Comparison of ENCODE assay signal across 16 cellular contexts in the genomic region with DNA sequence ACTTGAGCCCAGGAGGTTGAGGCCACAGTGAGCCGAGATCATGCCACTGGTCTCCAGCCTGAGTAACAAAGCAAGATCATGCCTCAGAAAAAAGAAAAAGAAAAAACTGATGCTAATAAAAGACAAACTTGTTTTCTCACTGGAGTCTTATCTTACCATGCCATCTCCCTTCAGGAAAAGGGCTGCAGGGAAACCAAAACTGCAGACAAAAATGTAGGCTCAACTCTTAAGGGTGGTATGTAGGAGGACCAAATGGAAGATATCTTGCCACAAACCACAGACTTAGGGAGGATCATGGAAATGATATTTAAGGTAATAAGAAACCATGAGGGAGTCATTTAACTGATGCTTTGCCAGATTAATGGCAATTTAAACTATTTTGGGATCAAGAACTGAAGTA.
"Had no signal": no experiment of that assay in that cellular context is flagged by ENCODE, and none has a peak within 500 bp of the region (broad histone marks: within the 10 kb centered on the region; RNA-seq: fewer than 3 reads in every experiment).

No MANE protein-coding gene starts in this region.

- H3K27me3 Mint-ChIP-seq: dendritic cell treated with granulocyte-macrophage colony-stimulating factor and Interleukin-4, amounts not matched to agents 40 ng/mL and 50 ng/mL, for 4 days; effector memory CD8-positive, alpha-beta T cell; naive thymus-derived CD4-positive, alpha-beta T cell had no signal

- H3K4me3 Mint-ChIP-seq: dendritic cell treated with granulocyte-macrophage colony-stimulating factor and Interleukin-4, amounts not matched to agents 40 ng/mL and 50 ng/mL, for 4 days; effector memory CD8-positive, alpha-beta T cell; endodermal cell; immature natural killer cell; mesothelial cell of epicardium; naive thymus-derived CD4-positive, alpha-beta T cell had no signal

- DNase-seq: effector CD8-positive, alpha-beta T cell; effector memory CD8-positive, alpha-beta T cell; endodermal cell; foreskin keratinocyte; heart left ventricle; hypothalamus; immature natural killer cell; left cardiac atrium; left lung; left ventricle myocardium superior; lower lobe of right lung; mesenchymal stem cell; mucosa of descending colon; naive thymus-derived CD4-positive, alpha-beta T cell had no signal

- H3K36me3 Mint-ChIP-seq: mesothelial cell of epicardium had no signal

- H3K27ac Mint-ChIP-seq: dendritic cell treated with granulocyte-macrophage colony-stimulating factor and Interleukin-4, amounts not matched to agents 40 ng/mL and 50 ng/mL, for 4 days; effector memory CD8-positive, alpha-beta T cell; endodermal cell; immature natural killer cell; mesothelial cell of epicardium; naive thymus-derived CD4-positive, alpha-beta T cell had no signal

- H3K9me3 Mint-ChIP-seq: dendritic cell treated with granulocyte-macrophage colony-stimulating factor and Interleukin-4, amounts not matched to agents 40 ng/mL and 50 ng/mL, for 4 days; effector memory CD8-positive, alpha-beta T cell; endodermal cell; immature natural killer cell; mesothelial cell of epicardium; naive thymus-derived CD4-positive, alpha-beta T cell had no signal

- H3K4me1 Mint-ChIP-seq: immature natural killer cell, mesothelial cell of epicardium had no signal
